In genomic region chr6:10415593-10416480, GRCh38 we compare ENCODE assay signal across 11 cellular contexts. TPM values are rescaled to one million over a fixed set of nuclear protein-coding genes. Genes with fewer than 3 reads are reported as not detected.
DNase-seq lines count a peak whose midpoint lies in the region; ATAC-seq and TF ChIP-seq lines count a peak whose summit lies in the region.
"Had no signal": no experiment of that assay in that cellular context is flagged by ENCODE, and none has a peak within 500 bp of the region (broad histone marks: within the 10 kb centered on the region; RNA-seq: fewer than 3 reads in every experiment).

No MANE protein-coding gene starts in this region.

- no peak for TF ChIP-seq RAD21 in neural cell (conservative IDR thresholded peaks at IDR 0.05)

- H3K4me3 ChIP-seq in LNCaP clone FGC (ENCODE audit: low read depth, low read length) (peak overlapping the region; percentile 75), epithelial cell of esophagus (ENCODE audit: low read length) (peak overlapping the region; percentile 84), neural cell (ENCODE audit: low read length) (no peak overlapping the region)

- H3K79me2 ChIP-seq in neural cell (replicated peaks; ENCODE audit: insufficient read depth, low read length) = no peaks in the 10 kb centered on the region

- TF ChIP-seq CTCF in LNCaP clone FGC (IDR thresholded peaks at IDR 0.05; ENCODE audit: control insufficient read depth, extremely low read depth, insufficient read depth) = no peak
- TF ChIP-seq CTCF in epithelial cell of esophagus (IDR thresholded peaks at IDR 0.05; ENCODE audit: insufficient read depth, low read depth, low read length, missing control alignments) = no peak
- no peak for TF ChIP-seq CTCF in neural cell (IDR thresholded peaks at IDR 0.05; ENCODE audit: poor library complexity, severe bottlenecking)

- no peaks in the 10 kb centered on the region for H3K9me2 ChIP-seq in neural cell (ENCODE audit: insufficient read depth, low read length)

- no peaks in the 10 kb centered on the region for H3K9me3 ChIP-seq in neural cell (ENCODE audit: low read length)

- ATAC-seq in GM21447 (IDR thresholded peaks at IDR 0.05; ENCODE audit: unreplicated experiment) (no peak), GM18505 (IDR thresholded peaks at IDR 0.05; ENCODE audit: unreplicated experiment) (no peak)

- no peak overlapping the region for H3K27ac ChIP-seq in neural cell (ENCODE audit: low read length)
- H3K27ac ChIP-seq: KMS-11 had no signal

- no peak overlapping the region for H3K4me2 ChIP-seq in neural cell (ENCODE audit: low read length)
- H3K4me2 ChIP-seq: KMS-11 had no signal

- DNase-seq in COLO668 (lab: John Stamatoyannopoulos, UW; ENCODE audit: unreplicated experiment) (peak; percentile 25), LNCaP clone FGC (ENCODE audit: low read depth) (no peak), epithelial cell of esophagus (ENCODE audit: low read depth) (no peak), germinal center (ENCODE audit: low spot score) (no peak), SKM-1 treated with dmso at 0.1 percent for 144 hours (lab: John Stamatoyannopoulos, UW; ENCODE audit: unreplicated experiment) (no peak)
- DNase-seq: GDM1, NCI-H446 treated with DMSO at 0.1 percent for 48 hours had no signal

- no peaks in the 10 kb centered on the region for H3K36me3 ChIP-seq in neural cell (ENCODE audit: insufficient read depth, low read length)

- H3K9ac ChIP-seq in neural cell (ENCODE audit: low read length) = no peak overlapping the region
- H3K9ac ChIP-seq: KMS-11 had no signal

- H2AFZ ChIP-seq in neural cell (ENCODE audit: low read depth, low read length) = no peak overlapping the region

- no peak for TF ChIP-seq POLR2A in GM18505 (IDR thresholded peaks at IDR 0.05; ENCODE audit: borderline replicate concordance, extremely low read depth, insufficient read depth, insufficient read length)

- TF ChIP-seq EP300 in neural cell (conservative IDR thresholded peaks at IDR 0.05; ENCODE audit: poor library complexity, severe bottlenecking) = no peak

- no peaks in the 10 kb centered on the region for H3F3A ChIP-seq in neural cell (ENCODE audit: insufficient read depth, low read length, poor library complexity, severe bottlenecking)

- peaks cover 99% of the 10 kb centered on the region for H3K27me3 ChIP-seq in neural cell (ENCODE audit: insufficient read depth, low read depth, low read length)

- no peaks in the 10 kb centered on the region for H4K20me1 ChIP-seq in neural cell (ENCODE audit: insufficient read depth)

TF ChIP-seq in neural cell, 6 proteins besides CTCF, POLR2A, EP300 and RAD21:
- no peak for TF ChIP-seq MXI1 (conservative IDR thresholded peaks at IDR 0.05; ENCODE audit: poor library complexity, severe bottlenecking)
- peak; percentile 42 for TF ChIP-seq EZH2 (IDR thresholded peaks at IDR 0.05; ENCODE audit: borderline replicate concordance, insufficient read depth, low read length, poor library complexity, severe bottlenecking)

RNA-seq across cellular contexts. Expression of gene TFAP2A, which starts 1.0 kb away (rescaled TPM):
- polyA plus RNA-seq in neural cell = 0.78 TPM in 1 of 2 replicates, not detected in the other
- not detected in 2 replicates for polyA minus RNA-seq in neural cell
